ENCODE assay signal across 6 cellular contexts in the genomic region with DNA sequence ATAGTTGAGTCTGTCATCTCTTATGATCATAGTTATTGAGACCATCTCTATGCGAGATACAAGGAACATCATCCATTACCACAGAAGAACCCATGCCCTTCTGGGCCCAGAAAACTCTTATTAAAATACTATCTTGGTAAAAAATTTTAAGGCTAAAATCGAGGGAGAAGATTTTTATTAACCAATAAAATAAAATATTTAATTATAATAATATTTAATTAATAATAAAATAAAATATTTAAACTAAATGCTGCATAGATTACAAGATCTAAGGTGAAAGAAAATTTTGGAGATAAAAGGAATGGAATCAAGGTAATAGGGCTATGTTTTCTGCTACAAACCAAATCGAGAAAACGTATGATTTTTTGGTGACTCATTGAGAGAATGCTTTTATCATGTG.
"Had no signal": no experiment of that assay in that cellular context is flagged by ENCODE, and none has a peak within 500 bp of the region (broad histone marks: within the 10 kb centered on the region; RNA-seq: fewer than 3 reads in every experiment).

No MANE protein-coding gene starts in this region.

- H3K36me3 Mint-ChIP-seq: IgD-negative memory B cell had no signal

- H3K27me3 Mint-ChIP-seq: IgD-negative memory B cell had no signal

- ATAC-seq: HepG2, K562 had no signal

- H3K27ac Mint-ChIP-seq: IgD-negative memory B cell had no signal

- H3K4me3 Mint-ChIP-seq: IgD-negative memory B cell had no signal

- DNase-seq: IMR-90, KBM-7, KG1 had no signal

- H3K4me1 Mint-ChIP-seq: IgD-negative memory B cell had no signal
